ENCODE assay signal across 15 cellular contexts in the genomic region with DNA sequence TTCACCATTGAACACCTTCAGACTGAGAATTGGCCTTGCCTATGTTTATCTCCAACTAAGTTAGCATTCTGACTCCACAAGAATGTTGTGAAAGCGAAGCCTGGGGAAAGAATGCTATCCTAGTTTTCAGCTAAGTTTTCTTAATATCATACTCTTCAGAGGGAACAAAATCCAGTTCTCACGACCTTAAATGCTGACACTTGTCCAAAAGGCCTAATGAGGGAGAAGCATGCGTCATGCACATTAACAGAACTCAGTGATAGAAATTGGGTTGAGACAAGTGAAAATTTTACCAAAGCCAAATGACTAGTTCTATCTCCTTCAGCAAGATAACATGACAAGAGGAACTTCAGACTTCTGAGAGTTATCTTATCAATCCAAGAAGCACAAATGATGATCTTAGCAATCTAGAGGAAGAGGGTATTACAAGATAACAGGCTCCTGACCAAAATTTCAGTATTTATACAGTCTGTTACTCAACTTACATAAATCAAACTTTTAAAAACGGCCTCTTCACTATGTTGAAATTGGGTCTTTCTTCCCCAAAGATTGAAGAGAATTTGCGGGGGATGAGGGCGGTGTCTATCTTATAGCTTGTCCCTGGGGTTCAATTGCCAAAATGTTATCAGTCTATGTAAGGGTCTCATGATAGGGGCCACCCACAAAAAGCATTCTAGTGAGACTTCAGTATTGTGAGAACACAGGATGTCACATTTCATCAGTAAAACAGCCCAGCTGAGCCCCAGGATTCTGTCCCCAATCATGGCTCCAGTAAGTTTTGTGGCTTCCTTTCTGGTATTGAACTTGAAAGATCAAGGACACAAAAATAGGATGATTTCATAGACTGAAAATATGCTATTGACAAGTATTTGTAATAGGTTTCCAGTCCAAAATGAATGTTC. TPM values are rescaled to one million over a fixed set of nuclear protein-coding genes. Genes with fewer than 3 reads are reported as not detected.
DNase-seq lines count a peak whose midpoint lies in the region; ATAC-seq, FAIRE-seq and TF ChIP-seq lines count a peak whose summit lies in the region.
"Had no signal": no experiment of that assay in that cellular context is flagged by ENCODE, and none has a peak within 500 bp of the region (broad histone marks: within the 10 kb centered on the region; RNA-seq: fewer than 3 reads in every experiment).

No MANE protein-coding gene starts in this region.

- H3K36me3 Mint-ChIP-seq in activated T-cell treated with anti-CD3 and anti-CD28 coated beads, Interleukin-2, amount 50 U/mL, for 72 hours (ENCODE audit: insufficient read depth in 2 of 2) = peaks cover 3 to 9% of the 10 kb centered on the region in 2 donors

- H3K9me3 Mint-ChIP-seq in activated T-cell treated with anti-CD3 and anti-CD28 coated beads, Interleukin-2, amount 50 U/mL, for 72 hours = no peaks in the 10 kb centered on the region

- peak overlapping the region; percentile 43 for H3K27ac Mint-ChIP-seq in activated T-cell treated with anti-CD3 and anti-CD28 coated beads, Interleukin-2, amount 50 U/mL, for 72 hours

- H3K4me3 Mint-ChIP-seq in activated T-cell treated with anti-CD3 and anti-CD28 coated beads, Interleukin-2, amount 50 U/mL, for 72 hours = no peak overlapping the region

- 50 to 72% (median 62%) methylated on average over 6 of the region's 6 CpGs for WGBS in spleen, 5 donors

- in situ Hi-C loops in Panc1 (cut with HindIII; ENCODE audit: low pct_unique_long_range_greater_than_20kb, low sequenced_read_pairs) = no loop called here

- H3K27me3 Mint-ChIP-seq in activated T-cell treated with anti-CD3 and anti-CD28 coated beads, Interleukin-2, amount 50 U/mL, for 72 hours (ENCODE audit: low read depth) = no peaks in the 10 kb centered on the region

- no peak overlapping the region for H3K27ac ChIP-seq in Panc1 (ENCODE audit: low read length)
- peak overlapping the region in 6 of 8 donors; percentile 29 to 65 (median 50) for H3K27ac ChIP-seq in spleen
- H3K27ac ChIP-seq: stomach had no signal

- intact Hi-C loops in Panc1 (cut with micrococcal nuclease; ENCODE audit: unreplicated experiment) = no loop called here
- intact Hi-C loops in spleen (cut with DNase I; ENCODE audit: low total_unique reads) = no loop called here

- no peak for DNase-seq in activated T-cell treated with anti-CD3 and anti-CD28 coated beads, Interleukin-2, amount 50 U/mL, for 72 hours
- DNase-seq in activated T-cell treated with anti-CD3 and anti-CD28 coated beads, Interleukin-2, amount 50 U/mL, for 1 hour = no peak
- DNase-seq in Panc1 (ENCODE audit: low read depth, low spot score) (no peak), fibroblast of villous mesenchyme (ENCODE audit: low read depth) (peak; percentile 61), spleen (no peak), NCI-H510A (lab: John Stamatoyannopoulos, UW) (no peak), HTR-8/SVneo (ENCODE audit: insufficient read length, low spot score) (no peak)
- DNase-seq: activated naive CD4-positive, alpha-beta T cell treated with Interleukin-2 at 50 U/mL for 16 hours; dermis blood vessel endothelial cell; hypothalamus; IMR-90; NCI-H1092 treated with DMSO at 0.1 percent for 48 hours; stomach had no signal

- POLR2A ChIA-PET in Panc1 (lab: Charles Lee) = no interaction called here

- no peak for ATAC-seq in activated T-cell treated with anti-CD3 and anti-CD28 coated beads, Interleukin-2, amount 50 U/mL, for 72 hours (replicated peaks in 1 of 2)
- ATAC-seq in Panc1 = no peak
- no peak for ATAC-seq in GM19328 (IDR thresholded peaks at IDR 0.05; ENCODE audit: unreplicated experiment)

- no peaks in the 10 kb centered on the region for H3K4me1 ChIP-seq in Panc1 (ENCODE audit: control insufficient read depth, insufficient read depth, low read length)
- H3K4me1 ChIP-seq in spleen = peaks cover 13 to 93% (median 44%) of the 10 kb centered on the region in 6 donors

- CTCF ChIA-PET in Panc1 (lab: Charles Lee) = no interaction called here

- H3K9me3 ChIP-seq in Panc1 (ENCODE audit: control insufficient read depth, insufficient read depth, low read depth, low read length) (no peaks in the 10 kb centered on the region), spleen (no peaks in the 10 kb centered on the region)
- H3K9me3 ChIP-seq: esophagus muscularis mucosa, stomach had no signal

- TF ChIP-seq POLR2A in spleen (IDR thresholded peaks at IDR 0.05) = no peak

- H3K4me3 ChIP-seq in Panc1 (ENCODE audit: low read depth in 2 of 2, low read length in 2 of 2) = no peak overlapping the region
- H3K4me3 ChIP-seq in fibroblast of villous mesenchyme (ENCODE audit: low read depth, low read length) = no peak overlapping the region
- H3K4me3 ChIP-seq in spleen = no peak overlapping the region
- H3K4me3 ChIP-seq: esophagus muscularis mucosa, stomach had no signal

- H3K27me3 ChIP-seq in Panc1 (ENCODE audit: control insufficient read depth, insufficient read depth, low read length) (no peaks in the 10 kb centered on the region), spleen (replicated peaks in 1 of 7) (no peaks in the 10 kb centered on the region)
- H3K27me3 ChIP-seq: esophagus muscularis mucosa, stomach had no signal

- TSS peak; percentile 13 for BruUV-seq in Panc1 (replicated peaks; lab: Mats Ljungman, UMichigan)

- H3K4me1 Mint-ChIP-seq in activated T-cell treated with anti-CD3 and anti-CD28 coated beads, Interleukin-2, amount 50 U/mL, for 72 hours (ENCODE audit: low read depth) = peaks cover 9% of the 10 kb centered on the region

- no peak for FAIRE-seq in HTR-8/SVneo (lab: Jason Lieb, UNC)

- TF ChIP-seq CTCF in Panc1 (IDR thresholded peaks at IDR 0.05) (no peak), fibroblast of villous mesenchyme (IDR thresholded peaks at IDR 0.05; ENCODE audit: insufficient read depth, low read depth, low read length) (no peak), spleen (IDR thresholded peaks at IDR 0.05 in 8 of 11, conservative IDR thresholded peaks at IDR 0.05 in 3 of 11) (no peak)

- peaks cover 10% of the 10 kb centered on the region for H3K36me3 ChIP-seq in Panc1 (ENCODE audit: control insufficient read depth, insufficient read depth, low read length)
- peaks cover 0 to 45% (median 0%) of the 10 kb centered on the region in 6 donors for H3K36me3 ChIP-seq in spleen
- H3K36me3 ChIP-seq: stomach had no signal

RNA-seq across cellular contexts. Expression of a gene that starts 26.5 kb away (rescaled TPM):
- total RNA-seq in activated T-cell treated with anti-CD3 and anti-CD28 coated beads, Interleukin-2, amount 50 U/mL, for 72 hours = 1 to 10 TPM in 1 of 2 donors, under 1 TPM in 1; 0.70 to 1.0 TPM
- 3.0 TPM for total RNA-seq in Panc1 (2021; ENCODE audit: unreplicated experiment)
- 4.2 TPM for polyA plus RNA-seq in Panc1 (2012; ENCODE audit: insufficient read length)
- 3.2 and 5.2 TPM in 2 replicates for total RNA-seq in fibroblast of villous mesenchyme
- total RNA-seq in spleen = 10 to 100 TPM; 22.8 to 43.7 (median 30.4) TPM
- polyA plus RNA-seq in spleen = 10 to 100 TPM; 16.8 to 41.5 (median 36.0) TPM

RNA-seq across cellular contexts. Expression of a gene that starts 43.1 kb away (rescaled TPM):
- total RNA-seq in activated T-cell treated with anti-CD3 and anti-CD28 coated beads, Interleukin-2, amount 50 U/mL, for 72 hours = 100 to 1,000 TPM; 192 to 257 TPM
- total RNA-seq in Panc1 (2021; ENCODE audit: unreplicated experiment) = 210 TPM
- 68.9 TPM for polyA plus RNA-seq in Panc1 (2012; ENCODE audit: insufficient read length)
- 206 and 233 TPM in 2 replicates for total RNA-seq in fibroblast of villous mesenchyme
- total RNA-seq in spleen = 100 to 1,000 TPM in 5 of 7 donors, 10 to 100 TPM in 2; 85.4 to 142 (median 114) TPM
- polyA plus RNA-seq in spleen = 10 to 100 TPM; 26.9 to 36.5 (median 32.8) TPM
